8 cellular contexts compared by ENCODE assay signal in genomic region chr13:99528547-99528946, GRCh38. TPM values are rescaled to one million over a fixed set of nuclear protein-coding genes. Genes with fewer than 3 reads are reported as not detected.
DNase-seq lines count a peak whose midpoint lies in the region; ATAC-seq and TF ChIP-seq lines count a peak whose summit lies in the region.

No MANE protein-coding gene starts in this region.

- intact Hi-C loops in left ventricle myocardium inferior (cut with micrococcal nuclease), result no loop called here
- intact Hi-C loops in cardiac septum (cut with DNase I), result no loop called here

- H3K36me3 Mint-ChIP-seq in glutamatergic neuron (ENCODE audit: unreplicated experiment), result peaks cover 18% of the 10 kb centered on the region

- H3K4me1 Mint-ChIP-seq in glutamatergic neuron (ENCODE audit: low read depth, unreplicated experiment), result peaks cover 2% of the 10 kb centered on the region

- no peak overlapping the region for H3K4me3 ChIP-seq in left ventricle myocardium inferior

- H3K9me3 Mint-ChIP-seq in glutamatergic neuron (ENCODE audit: unreplicated experiment), result peaks cover 1% of the 10 kb centered on the region

- no peak overlapping the region for H3K4me3 Mint-ChIP-seq in glutamatergic neuron (ENCODE audit: unreplicated experiment)

- H3K27ac Mint-ChIP-seq in glutamatergic neuron (ENCODE audit: unreplicated experiment), result no peak overlapping the region

- peak; percentile 37 for TF ChIP-seq CTCF in left ventricle myocardium inferior (IDR thresholded peaks at IDR 0.05; ENCODE audit: borderline replicate concordance)
- no peak for TF ChIP-seq CTCF in glutamatergic neuron (IDR thresholded peaks at IDR 0.05; ENCODE audit: partially characterized antibody, unreplicated experiment)

- H3K27me3 ChIP-seq in left ventricle myocardium inferior (ENCODE audit: low read depth), result no peaks in the 10 kb centered on the region

- DNase-seq in left ventricle myocardium inferior, result no peak
- no peak for DNase-seq in cardiac septum (ENCODE audit: low spot score)
- peak; percentile 10 to 60 for DNase-seq in lung microvascular endothelial cell (ENCODE audit: low read depth in 2 of 2)
- DNase-seq in globus pallidus (ENCODE audit: low spot score), result no peak
- DNase-seq in glutamatergic neuron, result no peak
- DNase-seq in kidney glomerular epithelial cell (lab: John Stamatoyannopoulos, UW), result no peak

- H3K36me3 ChIP-seq in left ventricle myocardium inferior, result peaks cover 44% of the 10 kb centered on the region

- no peak overlapping the region for H3K27ac ChIP-seq in left ventricle myocardium inferior (replicated peaks)

- H3K27me3 Mint-ChIP-seq in glutamatergic neuron (ENCODE audit: unreplicated experiment), result no peaks in the 10 kb centered on the region

- H3K4me1 ChIP-seq in left ventricle myocardium inferior, result peaks cover 18% of the 10 kb centered on the region

- H3K9me3 ChIP-seq in left ventricle myocardium inferior (replicated peaks), result no peaks in the 10 kb centered on the region

- ATAC-seq in HG03135 (IDR thresholded peaks at IDR 0.05; ENCODE audit: unreplicated experiment), result peak; percentile 79
- ATAC-seq in SK-N-SH treated with all-trans-retinoic acid at 6 μM for 48 hours, result peak; percentile 45; the same call in 2 of the 3 replicates

TF ChIP-seq in SK-N-SH treated with all-trans-retinoic acid at 6 μM for 48 hours, 23 proteins besides CTCF, POLR2A, EP300 and RAD21:
- TF ChIP-seq ZNF70 (CRISPR knock-in tag; IDR thresholded peaks at IDR 0.05), result no peak
- TF ChIP-seq, protein P1, sequence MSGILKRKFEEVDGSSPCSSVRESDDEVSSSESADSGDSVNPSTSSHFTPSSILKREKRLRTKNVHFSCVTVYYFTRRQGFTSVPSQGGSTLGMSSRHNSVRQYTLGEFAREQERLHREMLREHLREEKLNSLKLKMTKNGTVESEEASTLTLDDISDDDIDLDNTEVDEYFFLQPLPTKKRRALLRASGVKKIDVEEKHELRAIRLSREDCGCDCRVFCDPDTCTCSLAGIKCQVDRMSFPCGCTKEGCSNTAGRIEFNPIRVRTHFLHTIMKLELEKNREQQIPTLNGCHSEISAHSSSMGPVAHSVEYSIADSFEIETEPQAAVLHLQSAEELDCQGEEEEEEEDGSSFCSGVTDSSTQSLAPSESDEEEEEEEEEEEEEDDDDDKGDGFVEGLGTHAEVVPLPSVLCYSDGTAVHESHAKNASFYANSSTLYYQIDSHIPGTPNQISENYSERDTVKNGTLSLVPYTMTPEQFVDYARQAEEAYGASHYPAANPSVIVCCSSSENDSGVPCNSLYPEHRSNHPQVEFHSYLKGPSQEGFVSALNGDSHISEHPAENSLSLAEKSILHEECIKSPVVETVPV (CRISPR knock-in tag; IDR thresholded peaks at IDR 0.05), result no peak
- no peak for TF ChIP-seq BACH2 (CRISPR knock-in tag; IDR thresholded peaks at IDR 0.05; ENCODE audit: borderline replicate concordance)
- TF ChIP-seq CSDC2 (CRISPR knock-in tag; IDR thresholded peaks at IDR 0.05), result no peak
- no peak for TF ChIP-seq ZNF8 (CRISPR knock-in tag; IDR thresholded peaks at IDR 0.05)
- no peak for TF ChIP-seq OSR1 (CRISPR knock-in tag; IDR thresholded peaks at IDR 0.05)
- TF ChIP-seq ZFP30 (CRISPR knock-in tag; IDR thresholded peaks at IDR 0.05), result no peak
- no peak for TF ChIP-seq POU6F1 (CRISPR knock-in tag; IDR thresholded peaks at IDR 0.05; ENCODE audit: borderline replicate concordance, low read depth)
- TF ChIP-seq PATZ1 (CRISPR knock-in tag; IDR thresholded peaks at IDR 0.05; ENCODE audit: borderline replicate concordance), result no peak
- TF ChIP-seq TCF4 (CRISPR knock-in tag; IDR thresholded peaks at IDR 0.05; ENCODE audit: borderline replicate concordance), result no peak
- no peak for TF ChIP-seq ESRRG (CRISPR knock-in tag; IDR thresholded peaks at IDR 0.05)

RNA-seq across cellular contexts. Expression of gene TM9SF2, which starts 27.3 kb away (rescaled TPM):
- total RNA-seq in left ventricle myocardium inferior (55.1 TPM), cardiac septum (61.8 TPM), lung microvascular endothelial cell (87.0 and 116 TPM in 2 replicates), glutamatergic neuron (ENCODE audit: unreplicated experiment) (74.1 TPM)

Comparison
In these comparisons a context has a peak if more than half of its experiments do, and no peak if none do; other contexts are left out.
1. DNase-seq: peak in lung microvascular endothelial cell (2 of 2); none in left ventricle myocardium inferior (single experiment), cardiac septum (single experiment), globus pallidus (single experiment), glutamatergic neuron (single experiment) and kidney glomerular epithelial cell (single experiment).